Comparison of ENCODE assay signal across 39 cellular contexts in genomic region chr7:141243368-141243767, GRCh38.
"Had no signal": no experiment of that assay in that cellular context is flagged by ENCODE, and none has a peak within 500 bp of the region (broad histone marks: within the 10 kb centered on the region; RNA-seq: fewer than 3 reads in every experiment).

No MANE protein-coding gene starts in this region.

- H3K4me3 Mint-ChIP-seq: activated B cell treated with CpG ODN at 0.5 μM for 24 hours; activated CD4-positive, alpha-beta memory T cell treated with anti-CD3 and anti-CD28 coated beads for 36 hours; activated CD4-positive, alpha-beta T cell treated with anti-CD3 and anti-CD28 coated beads, Interleukin-2, amount 10 ng/mL, durations not matched to agents 24 days and 14 days; activated CD8-positive, alpha-beta T cell treated with anti-CD3 and anti-CD28 coated beads for 36 hours; activated naive CD4-positive, alpha-beta T cell treated with anti-CD3 and anti-CD28 coated beads for 36 hours; activated naive CD4-positive, alpha-beta T cell treated with anti-CD3 and anti-CD28 coated beads, Interleukin-2, amount 50 U/mL, for 24 hours; activated naive CD8-positive, alpha-beta T cell; activated naive CD8-positive, alpha-beta T cell treated with anti-CD3 and anti-CD28 coated beads, Interleukin-2, amount 10 ng/mL, durations not matched to agents 7 days and 5 days; activated naive CD8-positive, alpha-beta T cell treated with anti-CD3 and anti-CD28 coated beads, Interleukin-2, amount 50 U/mL, for 24 hours; activated T-cell treated with anti-CD3 and anti-CD28 coated beads, Interleukin-2, amount 50 U/mL, for 4 hours; activated T-cell treated with anti-CD3 and anti-CD28 coated beads, Interleukin-2, amount 50 U/mL, for 72 hours; activated T-helper 1 cell treated with anti-CD3 and anti-CD28 coated beads, Interleukin-12 subunit alpha, Interleukin-12 subunit beta, Interleukin-2, Interleukin-4 antibody, amounts not matched to agents 30 ng/mL and 10 ng/mL and 1 ng/mL, durations not matched to agents 14 hours and 24 hours and 36 hours; activated T-helper 17 cell treated with anti-CD3 and anti-CD28 coated beads, Interleukin-2, amount 50 U/mL, for 72 hours; brain; central memory CD8-positive, alpha-beta T cell; T-helper 1 cell treated with Interleukin-12 subunit alpha and Interleukin-12 subunit beta and Interleukin-4 antibody, amounts not matched to agents 30 μg/mL and 1 μg/mL, for 36 hours; T-helper 2 cell treated with Interferon-gamma antibody and Interleukin-4, amounts not matched to agents 5 μg/mL and 100 μg/mL, for 36 hours had no signal

- H3K27me3 ChIP-seq: ascending aorta, cardiac muscle cell had no signal

- H3K36me3 ChIP-seq: ascending aorta, cardiac muscle cell had no signal

- DNase-seq: activated B cell treated with CpG ODN at 0.5 μM for 24 hours; activated CD4-positive, alpha-beta memory T cell treated with anti-CD3 and anti-CD28 coated beads for 36 hours; activated CD4-positive, alpha-beta T cell treated with anti-CD3 and anti-CD28 coated beads for 4 hours; activated CD4-positive, alpha-beta T cell treated with anti-CD3 and anti-CD28 coated beads, Interleukin-2, amount 10 ng/mL, durations not matched to agents 24 days and 14 days; activated CD4-positive, alpha-beta T cell treated with anti-CD3 and anti-CD28 coated beads, Interleukin-2, amount 50 U/mL, for 1 hour; activated CD4-positive, alpha-beta T cell treated with anti-CD3 and anti-CD28 coated beads, Interleukin-2, amount 50 U/mL, for 4 hours; activated CD4-positive, CD25-positive, alpha-beta regulatory T cell treated with anti-CD3 and anti-CD28 coated beads, Interleukin-2, amount 50 U/mL, for 72 hours; activated CD8-positive, alpha-beta T cell treated with anti-CD3 and anti-CD28 coated beads for 36 hours; activated effector memory CD4-positive, alpha-beta T cell treated with anti-CD3 and anti-CD28 coated beads, Interleukin-2, amount 50 U/mL, for 16 hours; activated gamma-delta T cell treated with Interleukin-2 at 50 U/mL for 16 hours; activated naive CD4-positive, alpha-beta T cell; activated naive CD4-positive, alpha-beta T cell treated with anti-CD3 and anti-CD28 coated beads for 36 hours; activated naive CD8-positive, alpha-beta T cell treated with anti-CD3 and anti-CD28 coated beads, Interleukin-2, amount 10 ng/mL, durations not matched to agents 7 days and 5 days; activated naive CD8-positive, alpha-beta T cell treated with anti-CD3 and anti-CD28 coated beads, Interleukin-2, amount 50 U/mL, for 24 hours; activated T-cell treated with anti-CD3 and anti-CD28 coated beads for 4 hours; activated T-cell treated with anti-CD3 and anti-CD28 coated beads, Interleukin-2, amount 50 U/mL, for 1 hour; activated T-cell treated with anti-CD3 and anti-CD28 coated beads, Interleukin-2, amount 50 U/mL, for 4 hours; activated T-cell treated with anti-CD3 and anti-CD28 coated beads, Interleukin-2, amount 50 U/mL, for 72 hours; amygdala; anterior cingulate cortex; caudate nucleus; cerebellar nuclear complex; SW 1271; T-helper 1 cell; T-helper 2 cell; T-helper 9 cell had no signal

- H3K9me3 Mint-ChIP-seq: activated B cell treated with CpG ODN at 0.5 μM for 24 hours; activated CD4-positive, alpha-beta memory T cell treated with anti-CD3 and anti-CD28 coated beads for 36 hours; activated CD4-positive, alpha-beta T cell treated with anti-CD3 and anti-CD28 coated beads, Interleukin-2, amount 10 ng/mL, durations not matched to agents 24 days and 14 days; activated CD8-positive, alpha-beta T cell treated with anti-CD3 and anti-CD28 coated beads for 36 hours; activated naive CD4-positive, alpha-beta T cell treated with anti-CD3 and anti-CD28 coated beads for 36 hours; activated naive CD4-positive, alpha-beta T cell treated with anti-CD3 and anti-CD28 coated beads, Interleukin-2, amount 50 U/mL, for 24 hours; activated naive CD8-positive, alpha-beta T cell treated with anti-CD3 and anti-CD28 coated beads, Interleukin-2, amount 10 ng/mL, durations not matched to agents 7 days and 5 days; activated naive CD8-positive, alpha-beta T cell treated with anti-CD3 and anti-CD28 coated beads, Interleukin-2, amount 50 U/mL, for 24 hours; activated T-cell treated with anti-CD3 and anti-CD28 coated beads, Interleukin-2, amount 50 U/mL, for 4 hours; activated T-cell treated with anti-CD3 and anti-CD28 coated beads, Interleukin-2, amount 50 U/mL, for 72 hours; activated T-helper 1 cell treated with anti-CD3 and anti-CD28 coated beads, Interleukin-12 subunit alpha, Interleukin-12 subunit beta, Interleukin-2, Interleukin-4 antibody, amounts not matched to agents 30 ng/mL and 10 ng/mL and 1 ng/mL, durations not matched to agents 14 hours and 24 hours and 36 hours; activated T-helper 17 cell treated with anti-CD3 and anti-CD28 coated beads, Interleukin-2, amount 50 U/mL, for 72 hours; brain; central memory CD8-positive, alpha-beta T cell; T-helper 1 cell treated with Interleukin-12 subunit alpha and Interleukin-12 subunit beta and Interleukin-4 antibody, amounts not matched to agents 30 μg/mL and 1 μg/mL, for 36 hours; T-helper 2 cell treated with Interferon-gamma antibody and Interleukin-4, amounts not matched to agents 5 μg/mL and 100 μg/mL, for 36 hours had no signal

- ATAC-seq: activated CD8-positive, alpha-beta T cell treated with anti-CD3 and anti-CD28 coated beads for 36 hours; activated naive CD8-positive, alpha-beta T cell treated with anti-CD3 and anti-CD28 coated beads, Interleukin-2, amount 50 U/mL, for 24 hours; activated T-cell treated with anti-CD3 and anti-CD28 coated beads, Interleukin-2, amount 50 U/mL, for 4 hours; activated T-cell treated with anti-CD3 and anti-CD28 coated beads, Interleukin-2, amount 50 U/mL, for 72 hours; activated T-helper 17 cell treated with anti-CD3 and anti-CD28 coated beads, Interleukin-2, amount 50 U/mL, for 72 hours had no signal

- H3K9me3 ChIP-seq: ascending aorta had no signal

- H3K36me3 Mint-ChIP-seq: activated CD4-positive, alpha-beta memory T cell treated with anti-CD3 and anti-CD28 coated beads for 36 hours; activated naive CD4-positive, alpha-beta T cell treated with anti-CD3 and anti-CD28 coated beads, Interleukin-2, amount 50 U/mL, for 24 hours; activated naive CD8-positive, alpha-beta T cell; activated naive CD8-positive, alpha-beta T cell treated with anti-CD3 and anti-CD28 coated beads, Interleukin-2, amount 10 ng/mL, durations not matched to agents 7 days and 5 days; brain had no signal

- H3K27ac Mint-ChIP-seq: activated B cell treated with CpG ODN at 0.5 μM for 24 hours; activated CD4-positive, alpha-beta memory T cell treated with anti-CD3 and anti-CD28 coated beads for 36 hours; activated CD4-positive, alpha-beta T cell treated with anti-CD3 and anti-CD28 coated beads, Interleukin-2, amount 10 ng/mL, durations not matched to agents 24 days and 14 days; activated CD8-positive, alpha-beta T cell treated with anti-CD3 and anti-CD28 coated beads for 36 hours; activated naive CD4-positive, alpha-beta T cell treated with anti-CD3 and anti-CD28 coated beads for 36 hours; activated naive CD4-positive, alpha-beta T cell treated with anti-CD3 and anti-CD28 coated beads, Interleukin-2, amount 50 U/mL, for 24 hours; activated naive CD8-positive, alpha-beta T cell; activated naive CD8-positive, alpha-beta T cell treated with anti-CD3 and anti-CD28 coated beads, Interleukin-2, amount 10 ng/mL, durations not matched to agents 7 days and 5 days; activated naive CD8-positive, alpha-beta T cell treated with anti-CD3 and anti-CD28 coated beads, Interleukin-2, amount 50 U/mL, for 24 hours; activated T-cell treated with anti-CD3 and anti-CD28 coated beads, Interleukin-2, amount 50 U/mL, for 72 hours; activated T-helper 1 cell treated with anti-CD3 and anti-CD28 coated beads, Interleukin-12 subunit alpha, Interleukin-12 subunit beta, Interleukin-2, Interleukin-4 antibody, amounts not matched to agents 30 ng/mL and 10 ng/mL and 1 ng/mL, durations not matched to agents 14 hours and 24 hours and 36 hours; activated T-helper 17 cell treated with anti-CD3 and anti-CD28 coated beads, Interleukin-2, amount 50 U/mL, for 72 hours; T-helper 1 cell treated with Interleukin-12 subunit alpha and Interleukin-12 subunit beta and Interleukin-4 antibody, amounts not matched to agents 30 μg/mL and 1 μg/mL, for 36 hours; T-helper 2 cell treated with Interferon-gamma antibody and Interleukin-4, amounts not matched to agents 5 μg/mL and 100 μg/mL, for 36 hours had no signal

- H3K27ac ChIP-seq: ascending aorta, cardiac muscle cell, VCaP had no signal

- H3K4me1 ChIP-seq: ascending aorta had no signal

- FAIRE-seq: bronchial epithelial cell, TTC549 had no signal

- H3K4me1 Mint-ChIP-seq: activated B cell treated with CpG ODN at 0.5 μM for 24 hours; activated naive CD4-positive, alpha-beta T cell treated with anti-CD3 and anti-CD28 coated beads, Interleukin-2, amount 50 U/mL, for 24 hours; activated naive CD8-positive, alpha-beta T cell treated with anti-CD3 and anti-CD28 coated beads, Interleukin-2, amount 10 ng/mL, durations not matched to agents 7 days and 5 days; activated naive CD8-positive, alpha-beta T cell treated with anti-CD3 and anti-CD28 coated beads, Interleukin-2, amount 50 U/mL, for 24 hours; activated T-helper 17 cell treated with anti-CD3 and anti-CD28 coated beads, Interleukin-2, amount 50 U/mL, for 72 hours; central memory CD8-positive, alpha-beta T cell had no signal

- H3K27me3 Mint-ChIP-seq: activated CD4-positive, alpha-beta memory T cell treated with anti-CD3 and anti-CD28 coated beads for 36 hours; brain; central memory CD8-positive, alpha-beta T cell had no signal

- H3K4me3 ChIP-seq: ascending aorta, cardiac muscle cell had no signal
